ENCODE assay signal across 1 cellular context in genomic region chr3:188154758-188155574, GRCh38.
TF ChIP-seq lines count a peak whose summit lies in the region.

No MANE protein-coding gene starts in this region.

TF ChIP-seq in H1, 55 proteins besides CTCF, POLR2A, EP300 and RAD21 (continued from another document):
- TF ChIP-seq ATF2 (IDR thresholded peaks at IDR 0.05; ENCODE audit: low read length) (no peak), POU5F1 (IDR thresholded peaks at IDR 0.05; ENCODE audit: low read depth, low read length) (no peak), SRF (IDR thresholded peaks at IDR 0.05; ENCODE audit: low read depth, low read length) (no peak), TCF12 (IDR thresholded peaks at IDR 0.05; ENCODE audit: low read depth, low read length) (no peak), KDM5A (IDR thresholded peaks at IDR 0.05; ENCODE audit: low read length) (no peak), SP2 (IDR thresholded peaks at IDR 0.05; ENCODE audit: low read length) (no peak), SIRT6 (IDR thresholded peaks at IDR 0.05; ENCODE audit: low read length) (no peak), SP4 (IDR thresholded peaks at IDR 0.05; ENCODE audit: low read length) (no peak), JUND (IDR thresholded peaks at IDR 0.05; ENCODE audit: low read length) (no peak), NANOG (IDR thresholded peaks at IDR 0.05; ENCODE audit: insufficient read depth, low read depth, low read length, poor library complexity, severe bottlenecking) (no peak)
